10 cellular contexts compared by ENCODE assay signal in the genomic region with DNA sequence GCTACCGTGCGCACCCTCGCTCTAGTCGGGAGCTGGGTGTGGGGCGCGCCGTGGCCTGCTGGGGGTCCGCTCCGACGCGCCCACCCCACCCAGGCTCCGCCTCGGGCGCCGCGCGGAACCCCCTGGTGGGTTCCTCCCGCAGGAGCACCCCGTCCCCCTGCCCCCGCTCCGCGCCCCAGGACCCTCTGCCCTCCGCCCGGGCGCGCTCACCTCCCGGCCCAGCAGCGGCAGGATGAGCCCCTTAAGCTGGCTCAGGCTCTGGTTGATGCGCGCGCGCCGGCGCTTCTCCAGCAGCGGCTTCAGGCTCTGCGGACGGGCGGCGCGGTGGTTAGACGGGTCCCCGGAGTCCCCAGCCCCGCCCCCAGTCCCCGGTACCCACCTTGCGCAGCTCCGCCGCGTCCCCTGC. TPM values are rescaled to one million over a fixed set of nuclear protein-coding genes. Genes with fewer than 3 reads are reported as not detected.
DNase-seq lines count a peak whose midpoint lies in the region; ATAC-seq and TF ChIP-seq lines count a peak whose summit lies in the region.
"Had no signal": no experiment of that assay in that cellular context is flagged by ENCODE, and none has a peak within 500 bp of the region (broad histone marks: within the 10 kb centered on the region; RNA-seq: fewer than 3 reads in every experiment).

No MANE protein-coding gene starts in this region.

- ATAC-seq in HG03565 (IDR thresholded peaks at IDR 0.05; ENCODE audit: unreplicated experiment) (no peak), GM21825 (IDR thresholded peaks at IDR 0.05; ENCODE audit: unreplicated experiment) (no peak)

- H3K27ac ChIP-seq in colonic mucosa (peak overlapping the region; percentile 12), mesodermal cell (ENCODE audit: low read depth, low read length, severe bottlenecking) (no peak overlapping the region)

- H3K4me3 ChIP-seq in colonic mucosa (peak overlapping the region; percentile 50), mesodermal cell (ENCODE audit: extremely low read depth, insufficient read depth, low read length, poor library complexity, severe bottlenecking) (peak overlapping the region; percentile 18)

- H3K9me3 ChIP-seq in colonic mucosa (no peaks in the 10 kb centered on the region), mesodermal cell (ENCODE audit: control insufficient read depth, low read length) (no peaks in the 10 kb centered on the region)

- no peak for TF ChIP-seq CTCF in colonic mucosa (IDR thresholded peaks at IDR 0.05)

- peaks cover 37% of the 10 kb centered on the region for H3K27me3 ChIP-seq in colonic mucosa

- 3 to 5% methylated on average over 34 to 42 of the region's 48 CpGs for WGBS in mesodermal cell (ENCODE audit: insufficient coverage in 2 of 2), 2 experiments

- H3K36me3 ChIP-seq in colonic mucosa (no peaks in the 10 kb centered on the region), mesodermal cell (ENCODE audit: control insufficient read depth, insufficient read depth, low read length) (no peaks in the 10 kb centered on the region)

- intact Hi-C loops in colonic mucosa (cut with DNase I) = no loop called here

- H3K4me1 ChIP-seq in colonic mucosa = peaks cover 28% of the 10 kb centered on the region
- peaks cover 29% of the 10 kb centered on the region for H3K4me1 ChIP-seq in mesodermal cell (ENCODE audit: control insufficient read depth, insufficient read depth, low read length, poor library complexity, severe bottlenecking)

- H3K9ac ChIP-seq in colonic mucosa (ENCODE audit: low read depth in 2 of 2, low read length in 2 of 2) = peak overlapping the region; percentile 29 to 55

- DNase-seq in stimulated activated CD4-positive, alpha-beta T cell treated with anti-CD3 and anti-CD28 coated beads, Interleukin-15, amount 100 ng/mL, for 24 hours = peak; percentile 37
- no peak for DNase-seq in stimulated activated CD4-positive, alpha-beta T cell treated with anti-CD3 and anti-CD28 coated beads, Interleukin-2, amount 100 ng/mL, for 48 hours
- no peak for DNase-seq in colonic mucosa
- DNase-seq in NK-92 treated with Interleukin-12 subunit alpha and Interleukin-12 subunit beta, amount 100 ng/mL, for 24 hours (lab: John Stamatoyannopoulos, UW) = no peak
- DNase-seq in anterior cingulate cortex (lab: John Stamatoyannopoulos, UW) = no peak
- DNase-seq: activated T-cell treated with anti-CD3 and anti-CD28 coated beads for 4 hours, foreskin melanocyte had no signal

RNA-seq across cellular contexts. Expression of a gene that starts 0.3 kb away (rescaled TPM):
- total RNA-seq in colonic mucosa = 10 to 100 TPM; 14.2 to 24.0 TPM
- 0.18 TPM for polyA plus RNA-seq in mesodermal cell (2013, experiment 1 of 2)
- polyA plus RNA-seq in mesodermal cell (2013, experiment 2 of 2) = 0.20 TPM

RNA-seq across cellular contexts. Expression of a gene that starts 5.2 kb away (rescaled TPM):
- total RNA-seq in colonic mucosa = 10 to 100 TPM; 74.3 to 98.0 TPM
- polyA plus RNA-seq in mesodermal cell (2013, experiment 1 of 2) = 2.0 TPM
- 0.91 TPM for polyA plus RNA-seq in mesodermal cell (2013, experiment 2 of 2)

RNA-seq across cellular contexts. Expression of a gene that starts 25.8 kb away (rescaled TPM):
- 100 to 1,000 TPM in 1 of 2 donors, 10 to 100 TPM in 1; 48.7 to 125 TPM for total RNA-seq in colonic mucosa
- 89.4 TPM for polyA plus RNA-seq in mesodermal cell (2013, experiment 1 of 2)
- 76.2 TPM for polyA plus RNA-seq in mesodermal cell (2013, experiment 2 of 2)

RNA-seq across cellular contexts. Expression of a gene that starts 46.6 kb away (rescaled TPM):
- 10 to 100 TPM; 33.1 to 87.1 TPM for total RNA-seq in colonic mucosa
- polyA plus RNA-seq in mesodermal cell (2013, experiment 1 of 2) = 30.6 TPM
- 24.6 TPM for polyA plus RNA-seq in mesodermal cell (2013, experiment 2 of 2)
